Comparison of ENCODE assay signal across 8 cellular contexts in the genomic region with DNA sequence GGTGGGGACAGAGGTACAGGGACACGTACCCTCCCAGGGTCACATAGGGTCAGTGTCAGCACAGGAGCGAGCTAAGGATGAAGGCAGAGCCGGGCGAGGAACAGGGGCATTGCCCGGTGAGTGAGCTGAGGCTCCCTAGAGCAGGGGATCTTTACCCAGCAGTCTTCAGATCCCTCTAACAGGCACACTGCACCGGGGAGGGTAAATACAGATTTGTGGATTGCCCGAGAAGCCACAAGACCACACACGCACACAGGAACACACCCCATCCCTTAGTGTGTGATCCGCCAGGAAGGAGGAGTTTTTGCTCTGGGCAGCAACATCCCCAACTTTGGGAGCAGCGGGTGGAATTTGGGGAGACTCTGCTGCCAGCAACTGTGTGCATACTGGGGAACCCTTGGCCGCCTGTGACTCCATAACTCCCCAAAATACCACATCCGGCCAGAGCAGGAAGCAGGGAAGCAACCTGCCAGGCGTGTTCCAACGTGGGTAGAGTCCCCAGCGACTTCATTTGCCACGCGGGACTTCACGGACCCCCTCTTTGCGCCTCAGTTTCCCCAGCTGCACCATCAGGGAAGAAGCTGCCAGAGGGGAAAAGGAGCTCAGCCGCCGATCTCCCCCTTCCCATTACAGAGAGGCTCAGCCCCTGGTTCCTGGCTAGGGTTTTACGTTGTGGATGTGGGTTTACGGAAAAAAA. TPM values are rescaled to one million over a fixed set of nuclear protein-coding genes. Genes with fewer than 3 reads are reported as not detected.
DNase-seq lines count a peak whose midpoint lies in the region; ATAC-seq and TF ChIP-seq lines count a peak whose summit lies in the region.

No MANE protein-coding gene starts in this region.

- peaks cover 3% of the 10 kb centered on the region; the same call in 1 of the 3 replicates for H3K9me3 Mint-ChIP-seq in GM23338
- no peaks in the 10 kb centered on the region for H3K9me3 Mint-ChIP-seq in central memory CD8-positive, alpha-beta T cell

- H3K4me2 ChIP-seq in GM23338: peak overlapping the region; percentile 82

- H3K36me3 ChIP-seq in GM23338 (ENCODE audit: insufficient read depth): no peaks in the 10 kb centered on the region
- H3K36me3 ChIP-seq in lung (ENCODE audit: control insufficient read depth in 2 of 2, insufficient read depth in 2 of 2, low read length in 2 of 2): no peaks in the 10 kb centered on the region
- no peaks in the 10 kb centered on the region for H3K36me3 ChIP-seq in subcutaneous abdominal adipose tissue (ENCODE audit: control insufficient read depth in 5 of 5, insufficient read depth in 5 of 5, low read length in 5 of 5)

- H3K9me3 ChIP-seq in lung (ENCODE audit: control insufficient read depth in 2 of 2, insufficient read depth in 1 of 2, low read length in 1 of 2) (no peaks in the 10 kb centered on the region), subcutaneous abdominal adipose tissue (ENCODE audit: control insufficient read depth in 5 of 5, low read length in 5 of 5) (no peaks in the 10 kb centered on the region)

- peaks cover 22% of the 10 kb centered on the region for H3K4me1 Mint-ChIP-seq in GM23338
- H3K4me1 Mint-ChIP-seq in central memory CD8-positive, alpha-beta T cell: peaks cover 30% of the 10 kb centered on the region

- ATAC-seq in GM23338 (peak; percentile 9), lung (ENCODE audit: insufficient read depth, low FRiP score) (no peak), GM19463 (IDR thresholded peaks at IDR 0.05; ENCODE audit: unreplicated experiment) (no peak)
- peak; percentile 19 for ATAC-seq in central memory CD8-positive, alpha-beta T cell (replicated peaks; ENCODE audit: extremely low read depth, poor library complexity, severe bottlenecking)

- no peak for TF ChIP-seq CTCF in AG10803 (conservative IDR thresholded peaks at IDR 0.05; ENCODE audit: low read length)
- TF ChIP-seq CTCF in GM23338 (conservative IDR thresholded peaks at IDR 0.05; ENCODE audit: low read depth in 2 of 2): no peak
- TF ChIP-seq CTCF in lung (IDR thresholded peaks at IDR 0.05; ENCODE audit: control extremely low read depth, extremely low read depth): no peak

- WGBS in lung, 2 donors: 0 to 2% methylated on average over 23 of the region's 23 CpGs

- H3K9me2 ChIP-seq in GM23338 (ENCODE audit: insufficient read depth): no peaks in the 10 kb centered on the region

- H3K36me3 Mint-ChIP-seq in GM23338 (ENCODE audit: low read depth): no peaks in the 10 kb centered on the region; the same call in 1 of the 3 replicates
- H3K36me3 Mint-ChIP-seq in central memory CD8-positive, alpha-beta T cell (ENCODE audit: insufficient read depth): peaks cover 28% of the 10 kb centered on the region

- peak overlapping the region; percentile 35; the same call in 1 of the 2 replicates for H2AFZ ChIP-seq in GM23338

- H3K27ac Mint-ChIP-seq in GM23338: peak overlapping the region; percentile 96
- peak overlapping the region; percentile 94 for H3K27ac Mint-ChIP-seq in central memory CD8-positive, alpha-beta T cell (ENCODE audit: low read depth)

- H3K27me3 ChIP-seq in GM23338 (ENCODE audit: insufficient read depth): peaks cover 60% of the 10 kb centered on the region
- no peaks in the 10 kb centered on the region for H3K27me3 ChIP-seq in lung (ENCODE audit: control insufficient read depth, insufficient read depth)
- H3K27me3 ChIP-seq in subcutaneous abdominal adipose tissue (ENCODE audit: control insufficient read depth in 5 of 5, insufficient read depth in 4 of 5, low read length in 5 of 5): no peaks in the 10 kb centered on the region

- peak overlapping the region; percentile 77 for H3K4me3 Mint-ChIP-seq in GM23338
- H3K4me3 Mint-ChIP-seq in central memory CD8-positive, alpha-beta T cell: peak overlapping the region; percentile 89

- DNase-seq in AG10803 (ENCODE audit: low read depth) (peak; percentile 61), GM23338 (ENCODE audit: low spot score) (peak; percentile 53), SK-N-DZ (ENCODE audit: low spot score) (peak; percentile 38), lung (ENCODE audit: low spot score) (peak; percentile 49), NCI-H510A (lab: John Stamatoyannopoulos, UW) (no peak)
- DNase-seq in central memory CD8-positive, alpha-beta T cell (ENCODE audit: low spot score in 2 of 2): no peak

- H3K27me3 Mint-ChIP-seq in GM23338 (ENCODE audit: insufficient read depth, low read depth, poor library complexity): peaks cover 57% of the 10 kb centered on the region
- no peaks in the 10 kb centered on the region for H3K27me3 Mint-ChIP-seq in central memory CD8-positive, alpha-beta T cell

- H3K9ac ChIP-seq in subcutaneous abdominal adipose tissue (ENCODE audit: low read length in 5 of 5): peak overlapping the region in 4 of 5 donors; percentile 63 to 80 (median 69)

- no peaks in the 10 kb centered on the region for H4K20me1 ChIP-seq in GM23338 (replicated peaks; ENCODE audit: insufficient read depth)

- no peak overlapping the region for H3K27ac ChIP-seq in GM23338 (ENCODE audit: low read depth)
- peak overlapping the region; percentile 65 to 76 for H3K27ac ChIP-seq in lung (ENCODE audit: low read depth in 1 of 2, low read length in 1 of 2)
- peak overlapping the region; percentile 92 for H3K27ac ChIP-seq in subcutaneous abdominal adipose tissue (ENCODE audit: low read depth, low read length)

- H3K79me2 ChIP-seq in GM23338 (replicated peaks; ENCODE audit: insufficient read depth): no peaks in the 10 kb centered on the region

- H3K4me3 ChIP-seq in AG10803 (ENCODE audit: low read length): peak overlapping the region; percentile 69
- H3K4me3 ChIP-seq in GM23338: peak overlapping the region; percentile 59
- no peak overlapping the region for H3K4me3 ChIP-seq in lung
- H3K4me3 ChIP-seq in subcutaneous abdominal adipose tissue (ENCODE audit: low read depth in 1 of 5, low read length in 5 of 5): peak overlapping the region; percentile 72 to 86 (median 75)

- H3F3A ChIP-seq in GM23338 (replicated peaks; ENCODE audit: low read depth): peaks cover 17% of the 10 kb centered on the region

- H3K4me1 ChIP-seq in GM23338 (ENCODE audit: insufficient read depth) (peaks cover 8% of the 10 kb centered on the region), lung (ENCODE audit: control insufficient read depth in 2 of 2, insufficient read depth in 2 of 2, low read length in 2 of 2) (peaks cover 0 to 7% of the 10 kb centered on the region in 2 donors), subcutaneous abdominal adipose tissue (ENCODE audit: control insufficient read depth in 5 of 5, insufficient read depth in 5 of 5, low read length in 5 of 5) (peaks cover 4 to 28% (median 22%) of the 10 kb centered on the region in 5 donors)

TF ChIP-seq in GM23338, 12 proteins besides CTCF, POLR2A, EP300 and RAD21:
- TF ChIP-seq POLR2AphosphoS5 (IDR thresholded peaks at IDR 0.05; ENCODE audit: low read depth) (0 out of 2 replicates have a peak, but pooled peaks have one; percentile 6), ZNF114 (CRISPR knock-in tag; IDR thresholded peaks at IDR 0.05) (no peak)

RNA-seq across cellular contexts. Expression of a gene that starts 5.9 kb away (rescaled TPM):
- total RNA-seq in GM23338 (2014; rRNA removed; shearing (Covaris generic)): 21.3 and 22.8 TPM in 2 replicates
- 5.2 and 5.6 TPM in 2 replicates for polyA plus RNA-seq in GM23338 (2016; fragmentation: Nextera tagmentation; extraction: Ambion mirVana)
- 1.2 and 1.7 TPM in 2 replicates for polyA plus RNA-seq in SK-N-DZ (2014; cell fraction: cytosol; rRNA removed)
- polyA plus RNA-seq in SK-N-DZ (2014; cell fraction: nucleus; rRNA removed): 1.1 and 2.9 TPM in 2 replicates
- total RNA-seq in lung: 10 to 100 TPM; 39.8 to 47.1 TPM
- 10 to 100 TPM; 30.8 to 38.7 TPM for polyA plus RNA-seq in lung

RNA-seq across cellular contexts. Expression of a gene that starts 27.3 kb away (rescaled TPM):
- 151 and 154 TPM in 2 replicates for total RNA-seq in GM23338 (2014; rRNA removed; shearing (Covaris generic))
- 130 and 132 TPM in 2 replicates for polyA plus RNA-seq in GM23338 (2016; fragmentation: Nextera tagmentation; extraction: Ambion mirVana)
- polyA plus RNA-seq in SK-N-DZ (2014; cell fraction: cytosol; rRNA removed): 197 and 209 TPM in 2 replicates
- polyA plus RNA-seq in SK-N-DZ (2014; cell fraction: nucleus; rRNA removed): 168 and 213 TPM in 2 replicates
- total RNA-seq in lung: 100 to 1,000 TPM; 179 to 468 TPM
- 100 to 1,000 TPM; 352 to 797 TPM for polyA plus RNA-seq in lung

RNA-seq across cellular contexts. Expression of a gene that starts 57.6 kb away (rescaled TPM):
- 0.70 and 2.4 TPM in 2 replicates for total RNA-seq in GM23338 (2014; rRNA removed; shearing (Covaris generic))
- 1.3 and 2.4 TPM in 2 replicates for polyA plus RNA-seq in GM23338 (2016; fragmentation: Nextera tagmentation; extraction: Ambion mirVana)
- polyA plus RNA-seq in SK-N-DZ (2014; cell fraction: cytosol; rRNA removed): 2.8 and 4.7 TPM in 2 replicates
- 5.8 and 6.5 TPM in 2 replicates for polyA plus RNA-seq in SK-N-DZ (2014; cell fraction: nucleus; rRNA removed)
- total RNA-seq in lung: 1 to 10 TPM; 6.3 to 8.8 TPM
- polyA plus RNA-seq in lung: 1 to 10 TPM; 6.1 to 8.0 TPM

RNA-seq across cellular contexts. Expression of a gene that starts 59.2 kb away (rescaled TPM):
- 22.6 and 26.9 TPM in 2 replicates for total RNA-seq in GM23338 (2014; rRNA removed; shearing (Covaris generic))
- polyA plus RNA-seq in GM23338 (2016; fragmentation: Nextera tagmentation; extraction: Ambion mirVana) (15.8 and 16.2 TPM in 2 replicates), lung (10 to 100 TPM; 36.8 to 37.1 TPM)
- 19.1 and 24.7 TPM in 2 replicates for polyA plus RNA-seq in SK-N-DZ (2014; cell fraction: cytosol; rRNA removed)
- 24.0 and 25.2 TPM in 2 replicates for polyA plus RNA-seq in SK-N-DZ (2014; cell fraction: nucleus; rRNA removed)
- 10 to 100 TPM; 39.4 to 80.9 TPM for total RNA-seq in lung

Comparison
In these comparisons a context has a peak if more than half of its experiments do, and no peak if none do; other contexts are left out.
1. DNase-seq: peak in AG10803 (single experiment), GM23338 (single experiment), SK-N-DZ (single experiment) and lung (single experiment); none in central memory CD8-positive, alpha-beta T cell (0 of 2) and NCI-H510A (single experiment).
2. ATAC-seq: peak in GM23338 (single experiment) and central memory CD8-positive, alpha-beta T cell (single experiment); none in lung (single experiment) and GM19463 (single experiment).